1 cellular context compared by ENCODE assay signal in genomic region chr15:90097475-90097874, GRCh38.
TF ChIP-seq lines count a peak whose summit lies in the region.

No MANE protein-coding gene starts in this region.

TF ChIP-seq in SK-N-SH, 30 proteins besides CTCF, POLR2A, EP300 and RAD21 (continued from another document):
- no peak for TF ChIP-seq PBX3 (IDR thresholded peaks at IDR 0.05)
